Comparison of ENCODE assay signal across 8 cellular contexts in the genomic region with DNA sequence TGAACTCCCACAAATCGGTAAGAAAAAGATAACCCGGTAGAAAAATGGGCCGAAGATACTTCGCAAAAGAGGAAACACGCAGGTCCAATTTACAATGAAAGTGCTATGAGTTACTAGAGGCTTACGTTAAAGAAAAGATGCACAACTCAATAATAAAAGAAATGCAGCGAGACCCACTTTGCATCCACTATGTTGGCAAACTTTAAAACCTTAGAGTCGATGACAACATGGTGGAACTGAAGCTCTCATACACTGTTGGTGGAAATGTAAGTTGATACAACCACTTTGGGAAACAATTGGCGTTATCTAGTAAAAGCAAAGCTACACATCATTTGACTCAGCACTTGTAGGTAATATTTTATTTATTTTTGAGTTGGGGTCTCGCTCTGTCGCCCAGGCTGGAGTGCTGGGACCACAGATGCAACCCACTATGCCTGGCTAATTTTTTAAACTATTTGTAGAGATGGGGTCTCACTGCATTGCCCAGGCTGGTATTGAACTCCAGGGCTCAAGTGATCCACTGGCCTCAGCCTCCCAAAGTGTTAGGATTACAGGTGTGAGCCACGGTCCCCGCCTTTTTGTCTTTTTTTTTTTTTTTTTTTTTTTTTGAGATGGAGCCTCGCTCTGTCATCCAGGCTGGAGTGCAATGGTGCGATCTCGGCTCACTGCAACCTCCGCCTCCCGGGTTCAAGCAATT. TPM values are rescaled to one million over a fixed set of nuclear protein-coding genes. Genes with fewer than 3 reads are reported as not detected.
DNase-seq lines count a peak whose midpoint lies in the region; ATAC-seq and TF ChIP-seq lines count a peak whose summit lies in the region.

No MANE protein-coding gene starts in this region.

- H2AFZ ChIP-seq in MM.1S (ENCODE audit: low read length): peak overlapping the region; percentile 85

- peaks cover 9% of the 10 kb centered on the region for H3K36me3 Mint-ChIP-seq in CD4-positive, CD25-positive, alpha-beta regulatory T cell
- H3K36me3 Mint-ChIP-seq in neural crest cell (ENCODE audit: low read depth): no peaks in the 10 kb centered on the region

- H3K4me1 Mint-ChIP-seq in CD4-positive, CD25-positive, alpha-beta regulatory T cell: peaks cover 12 to 51% (median 26%) of the 10 kb centered on the region in 4 donors
- peaks cover 31% of the 10 kb centered on the region for H3K4me1 Mint-ChIP-seq in neural crest cell

- H3K36me3 ChIP-seq in CD4-positive, CD25-positive, alpha-beta regulatory T cell (ENCODE audit: control insufficient read depth, insufficient read depth, low read length): peaks cover 14% of the 10 kb centered on the region
- H3K36me3 ChIP-seq in MM.1S (replicated peaks; ENCODE audit: insufficient read depth, low read length) (no peaks in the 10 kb centered on the region; the same call in 1 of the 2 replicates), duodenal mucosa (ENCODE audit: control insufficient read depth in 1 of 2, insufficient read depth in 2 of 2, low read length in 2 of 2) (peaks cover 6 to 9% of the 10 kb centered on the region in 2 donors)

- H3K4me1 ChIP-seq in CD4-positive, CD25-positive, alpha-beta regulatory T cell (ENCODE audit: control insufficient read depth, insufficient read depth, low read length, poor library complexity, severe bottlenecking): peaks cover 21% of the 10 kb centered on the region
- H3K4me1 ChIP-seq in MM.1S (ENCODE audit: low read length) (peaks cover 8% of the 10 kb centered on the region), duodenal mucosa (ENCODE audit: control insufficient read depth in 1 of 2, insufficient read depth in 2 of 2, low read length in 2 of 2) (peaks cover 8 to 26% of the 10 kb centered on the region in 2 donors)

- no peaks in the 10 kb centered on the region for H3K9me3 Mint-ChIP-seq in CD4-positive, CD25-positive, alpha-beta regulatory T cell
- H3K9me3 Mint-ChIP-seq in neural crest cell: peaks cover 3% of the 10 kb centered on the region

- no peaks in the 10 kb centered on the region for H3K9me2 ChIP-seq in MM.1S (replicated peaks; ENCODE audit: insufficient read depth, low read length)

- no peaks in the 10 kb centered on the region for H3K9me3 ChIP-seq in CD4-positive, CD25-positive, alpha-beta regulatory T cell (ENCODE audit: control insufficient read depth in 2 of 2, low read length in 2 of 2)
- no peaks in the 10 kb centered on the region for H3K9me3 ChIP-seq in MM.1S (replicated peaks; ENCODE audit: insufficient read depth, low read length)
- no peaks in the 10 kb centered on the region for H3K9me3 ChIP-seq in duodenal mucosa (ENCODE audit: control insufficient read depth in 1 of 2, low read length in 2 of 2)

- H3K9ac ChIP-seq in MM.1S (ENCODE audit: low read length) (peak overlapping the region; percentile 88), duodenal mucosa (ENCODE audit: low read depth in 1 of 2, low read length in 2 of 2) (peak overlapping the region; percentile 88 to 94)

- no peak for DNase-seq in CD4-positive, CD25-positive, alpha-beta regulatory T cell
- DNase-seq in MM.1S: no peak
- DNase-seq in neural crest cell (ENCODE audit: low read depth, low spot score): no peak
- DNase-seq in medulla oblongata (ENCODE audit: extremely low spot score): no peak
- no peak for DNase-seq in COLO829 (ENCODE audit: low spot score)
- no peak for DNase-seq in iPS-NIHi7 (ENCODE audit: extremely low spot score)

- no peaks in the 10 kb centered on the region for H3K27me3 ChIP-seq in CD4-positive, CD25-positive, alpha-beta regulatory T cell (ENCODE audit: control insufficient read depth, insufficient read depth, low read length)
- H3K27me3 ChIP-seq in MM.1S (replicated peaks; ENCODE audit: insufficient read depth, low read length): no peaks in the 10 kb centered on the region
- H3K27me3 ChIP-seq in duodenal mucosa (ENCODE audit: control insufficient read depth in 1 of 2, insufficient read depth in 2 of 2, low read length in 2 of 2): no peaks in the 10 kb centered on the region

- peak overlapping the region; percentile 96 for H3K4me3 ChIP-seq in CD4-positive, CD25-positive, alpha-beta regulatory T cell (ENCODE audit: low read depth, low read length)
- H3K4me3 ChIP-seq in MM.1S (ENCODE audit: low read length) (peak overlapping the region; percentile 87), duodenal mucosa (ENCODE audit: low read depth in 1 of 2, low read length in 2 of 2) (peak overlapping the region; percentile 91 to 94)

- no peaks in the 10 kb centered on the region for H3K27me3 Mint-ChIP-seq in CD4-positive, CD25-positive, alpha-beta regulatory T cell
- peaks cover 7% of the 10 kb centered on the region for H3K27me3 Mint-ChIP-seq in neural crest cell (ENCODE audit: low read depth)

- ATAC-seq in CD4-positive, CD25-positive, alpha-beta regulatory T cell (ENCODE audit: low read depth in 2 of 2): no peak
- no peak for ATAC-seq in GM18858 (IDR thresholded peaks at IDR 0.05; ENCODE audit: unreplicated experiment)

- peaks cover 36% of the 10 kb centered on the region for H3K79me2 ChIP-seq in MM.1S (ENCODE audit: low read length)

- peaks cover 4% of the 10 kb centered on the region; the same call in 1 of the 2 replicates for H3F3A ChIP-seq in MM.1S (ENCODE audit: insufficient read depth, low read length)

- TF ChIP-seq CTCF in MM.1S (IDR thresholded peaks at IDR 0.05; ENCODE audit: low read length) (no peak), neural crest cell (conservative IDR thresholded peaks at IDR 0.05) (no peak)

- peak overlapping the region; percentile 75 for H3K4me2 ChIP-seq in MM.1S (ENCODE audit: low read depth, low read length)

- H3K27ac Mint-ChIP-seq in CD4-positive, CD25-positive, alpha-beta regulatory T cell: peak overlapping the region; percentile 94 to 100 (median 98)
- peak overlapping the region; percentile 95 for H3K27ac Mint-ChIP-seq in neural crest cell (ENCODE audit: unreplicated experiment)

- no peaks in the 10 kb centered on the region for H4K20me1 ChIP-seq in MM.1S (ENCODE audit: insufficient read depth, low read length)

- H3K4me3 Mint-ChIP-seq in CD4-positive, CD25-positive, alpha-beta regulatory T cell: peak overlapping the region; percentile 95 to 99 (median 98)
- peak overlapping the region; percentile 89 for H3K4me3 Mint-ChIP-seq in neural crest cell

- peak overlapping the region; percentile 86 for H3K27ac ChIP-seq in CD4-positive, CD25-positive, alpha-beta regulatory T cell (ENCODE audit: insufficient read depth, low read length, poor library complexity, severe bottlenecking)
- H3K27ac ChIP-seq in MM.1S (ENCODE audit: low read length) (peak overlapping the region; percentile 68; the same call in 1 of the 2 replicates), duodenal mucosa (ENCODE audit: low read depth, low read length) (no peak overlapping the region)

RNA-seq across cellular contexts. Expression of a gene that starts 0.7 kb away (rescaled TPM):
- 26.7 TPM for total RNA-seq in CD4-positive, CD25-positive, alpha-beta regulatory T cell
- 10 to 100 TPM; 14.0 to 19.0 (median 17.6) TPM for polyA plus RNA-seq in CD4-positive, CD25-positive, alpha-beta regulatory T cell
- total RNA-seq in neural crest cell: 17.2 and 21.3 TPM in 2 replicates

RNA-seq across cellular contexts. Expression of a gene that starts 10.9 kb away (rescaled TPM):
- total RNA-seq in CD4-positive, CD25-positive, alpha-beta regulatory T cell: 45.5 TPM
- polyA plus RNA-seq in CD4-positive, CD25-positive, alpha-beta regulatory T cell: 10 to 100 TPM; 12.1 to 32.1 (median 20.5) TPM
- 28.5 and 31.7 TPM in 2 replicates for total RNA-seq in neural crest cell

RNA-seq across cellular contexts. Expression of a gene that starts 12.8 kb away (rescaled TPM):
- not detected for total RNA-seq in CD4-positive, CD25-positive, alpha-beta regulatory T cell
- not detected for polyA plus RNA-seq in CD4-positive, CD25-positive, alpha-beta regulatory T cell
- total RNA-seq in neural crest cell: not detected in 2 replicates

RNA-seq across cellular contexts. Expression of a gene that starts 20.6 kb away (rescaled TPM):
- total RNA-seq in CD4-positive, CD25-positive, alpha-beta regulatory T cell: 41.2 TPM
- 10 to 100 TPM; 75.0 to 93.4 (median 84.8) TPM for polyA plus RNA-seq in CD4-positive, CD25-positive, alpha-beta regulatory T cell
- total RNA-seq in neural crest cell: 96.1 and 102 TPM in 2 replicates

RNA-seq across cellular contexts. Expression of a gene that starts 38.0 kb away (rescaled TPM):
- total RNA-seq in CD4-positive, CD25-positive, alpha-beta regulatory T cell: 1.3 TPM
- not detected for polyA plus RNA-seq in CD4-positive, CD25-positive, alpha-beta regulatory T cell
- total RNA-seq in neural crest cell: 0.30 TPM in 1 of 2 replicates, not detected in the other
